In the genomic region with DNA sequence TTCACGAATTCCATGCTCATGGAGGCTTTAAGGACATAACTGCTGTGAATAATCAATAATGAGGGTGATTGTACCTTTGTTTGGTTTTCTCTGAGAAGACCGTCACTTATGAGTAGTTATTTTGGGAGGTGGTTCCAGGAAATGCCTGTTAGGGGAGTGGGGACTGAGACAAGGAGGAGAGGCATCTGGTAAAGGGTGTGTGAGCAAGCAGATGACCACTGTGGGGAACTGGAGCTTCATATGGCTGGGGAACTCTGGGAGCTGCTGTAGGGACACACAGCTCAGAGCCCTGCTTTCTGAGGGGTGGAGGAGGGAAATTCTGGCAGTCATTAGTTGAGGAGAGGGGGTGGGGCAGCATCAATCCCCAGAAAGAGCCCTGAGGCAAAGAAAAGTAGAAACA, we compare ENCODE assay signal across 28 cellular contexts.
A peak's percentile ranks its signal among the peaks of the same experiment; 100 is the strongest.
DNase-seq lines count a peak whose midpoint lies in the region; ATAC-seq, FAIRE-seq and TF ChIP-seq lines count a peak whose summit lies in the region.
"Had no signal": no experiment of that assay in that cellular context is flagged by ENCODE, and none has a peak within 500 bp of the region (broad histone marks: within the 10 kb centered on the region; RNA-seq: fewer than 3 reads in every experiment).

No MANE protein-coding gene starts in this region.

- no peaks in the 10 kb centered on the region for H3K36me3 ChIP-seq in A673 (ENCODE audit: insufficient read depth, low read length, poor library complexity, severe bottlenecking)
- H3K36me3 ChIP-seq in GM23338 (ENCODE audit: insufficient read depth) = no peaks in the 10 kb centered on the region
- no peaks in the 10 kb centered on the region for H3K36me3 ChIP-seq in small intestine (ENCODE audit: control insufficient read depth in 2 of 2, insufficient read depth in 2 of 2, low read length in 2 of 2)
- H3K36me3 ChIP-seq: BLaER1, gastroesophageal sphincter, spleen, tibial nerve had no signal

- H3K36me3 Mint-ChIP-seq in GM23338 (ENCODE audit: low read depth) (no peaks in the 10 kb centered on the region), brain (no peaks in the 10 kb centered on the region), nephron (ENCODE audit: low read depth) (no peaks in the 10 kb centered on the region)
- no peaks in the 10 kb centered on the region for H3K36me3 Mint-ChIP-seq in activated naive CD4-positive, alpha-beta T cell treated with anti-CD3 and anti-CD28 coated beads, Interleukin-2, amount 10 ng/mL, durations not matched to agents 7 days and 5 days
- H3K36me3 Mint-ChIP-seq: activated naive CD8-positive, alpha-beta T cell treated with anti-CD3 and anti-CD28 coated beads for 36 hours; mesothelial cell of epicardium; naive thymus-derived CD8-positive, alpha-beta T cell had no signal

- no peaks in the 10 kb centered on the region for H3K79me2 ChIP-seq in GM23338 (replicated peaks; ENCODE audit: insufficient read depth)

- H4K20me1 ChIP-seq in GM23338 (replicated peaks; ENCODE audit: insufficient read depth) = no peaks in the 10 kb centered on the region
- H4K20me1 ChIP-seq: BLaER1 had no signal

- H3K27me3 ChIP-seq in A673 (replicated peaks; ENCODE audit: insufficient read depth, low read depth, low read length, poor library complexity) = no peaks in the 10 kb centered on the region
- no peaks in the 10 kb centered on the region for H3K27me3 ChIP-seq in GM23338 (ENCODE audit: insufficient read depth)
- no peaks in the 10 kb centered on the region for H3K27me3 ChIP-seq in small intestine (ENCODE audit: control insufficient read depth in 2 of 2, insufficient read depth in 2 of 2, low read length in 2 of 2)
- H3K27me3 ChIP-seq: BLaER1, gastroesophageal sphincter, spleen, tibial nerve had no signal

- WGBS in small intestine, 3 donors = 56 to 63% (median 56%) methylated on average over 2 of the region's 2 CpGs

- H3K27me3 Mint-ChIP-seq in GM23338 (ENCODE audit: insufficient read depth, low read depth, poor library complexity) = peaks cover 2% of the 10 kb centered on the region
- H3K27me3 Mint-ChIP-seq in brain = peaks cover 3% of the 10 kb centered on the region
- no peaks in the 10 kb centered on the region for H3K27me3 Mint-ChIP-seq in nephron (ENCODE audit: low read depth)
- no peaks in the 10 kb centered on the region for H3K27me3 Mint-ChIP-seq in activated naive CD4-positive, alpha-beta T cell treated with anti-CD3 and anti-CD28 coated beads, Interleukin-2, amount 10 ng/mL, durations not matched to agents 7 days and 5 days
- H3K27me3 Mint-ChIP-seq: activated CD8-positive, alpha-beta T cell treated with anti-CD3 and anti-CD28 coated beads for 36 hours; activated naive CD8-positive, alpha-beta T cell treated with anti-CD3 and anti-CD28 coated beads for 36 hours; dendritic cell treated with granulocyte-macrophage colony-stimulating factor and Interleukin-4, amounts not matched to agents 40 ng/mL and 50 ng/mL, for 4 days; naive thymus-derived CD8-positive, alpha-beta T cell had no signal

- 0 out of 2 replicates have a peak, but pooled peaks cover 2% of the 10 kb centered on the region for H3K9me2 ChIP-seq in GM23338 (ENCODE audit: insufficient read depth)

- POLR2A ChIA-PET in A673 (lab: Charles Lee; ENCODE audit: low non-redundant PET) = no interaction called here

- no peaks in the 10 kb centered on the region for H3F3A ChIP-seq in GM23338 (replicated peaks; ENCODE audit: low read depth)

- H3K9me3 Mint-ChIP-seq in GM23338 (no peaks in the 10 kb centered on the region), brain (no peaks in the 10 kb centered on the region), nephron (no peaks in the 10 kb centered on the region)
- no peaks in the 10 kb centered on the region for H3K9me3 Mint-ChIP-seq in activated naive CD4-positive, alpha-beta T cell treated with anti-CD3 and anti-CD28 coated beads, Interleukin-2, amount 10 ng/mL, durations not matched to agents 7 days and 5 days
- H3K9me3 Mint-ChIP-seq: dendritic cell treated with granulocyte-macrophage colony-stimulating factor and Interleukin-4, amounts not matched to agents 40 ng/mL and 50 ng/mL, for 4 days had no signal

- intact Hi-C loops in A673 (cut with micrococcal nuclease; ENCODE audit: unreplicated experiment) = no loop called here

- H3K4me3 ChIP-seq in A673 (ENCODE audit: low read depth, low read length, poor library complexity, severe bottlenecking) = no peak overlapping the region
- H3K4me3 ChIP-seq in GM23338 = no peak overlapping the region
- no peak overlapping the region for H3K4me3 ChIP-seq in small intestine (ENCODE audit: low read depth in 1 of 2, low read length in 2 of 2)
- H3K4me3 ChIP-seq: BLaER1, gastroesophageal sphincter, spleen, tibial nerve had no signal

- BruUV-seq in A673 (replicated peaks; lab: Mats Ljungman, UMichigan) = no TSS peak

- H3K27ac Mint-ChIP-seq in GM23338 (peak overlapping the region; percentile 52; the same call in 1 of the 2 replicates), brain (peak overlapping the region in 3 of 5 experiments; percentile 25 to 66 (median 63)), nephron (peak overlapping the region in 2 of 3 experiments; percentile 22 to 38)
- no peak overlapping the region for H3K27ac Mint-ChIP-seq in activated naive CD4-positive, alpha-beta T cell treated with anti-CD3 and anti-CD28 coated beads, Interleukin-2, amount 10 ng/mL, durations not matched to agents 7 days and 5 days
- H3K27ac Mint-ChIP-seq: activated CD8-positive, alpha-beta T cell treated with anti-CD3 and anti-CD28 coated beads for 36 hours; activated naive CD8-positive, alpha-beta T cell treated with anti-CD3 and anti-CD28 coated beads for 36 hours; dendritic cell treated with granulocyte-macrophage colony-stimulating factor and Interleukin-4, amounts not matched to agents 40 ng/mL and 50 ng/mL, for 4 days; mesothelial cell of epicardium; naive thymus-derived CD8-positive, alpha-beta T cell had no signal

- CTCF ChIA-PET in A673 (lab: Charles Lee) = no interaction called here
- CTCF ChIA-PET in activated naive CD4-positive, alpha-beta T cell treated with anti-CD3 and anti-CD28 coated beads, Interleukin-2, amount 10 ng/mL, durations not matched to agents 7 days and 5 days (lab: Charles Lee) = no interaction called here

- H3K4me1 ChIP-seq in A673 (ENCODE audit: insufficient read depth, low read length, poor library complexity, severe bottlenecking) (peaks cover 12% of the 10 kb centered on the region), GM23338 (ENCODE audit: insufficient read depth) (no peaks in the 10 kb centered on the region), small intestine (ENCODE audit: control insufficient read depth in 2 of 2, insufficient read depth in 1 of 2, low read depth in 1 of 2, low read length in 1 of 2) (no peaks in the 10 kb centered on the region)
- H3K4me1 ChIP-seq: spleen had no signal

- H3K4me1 Mint-ChIP-seq in GM23338 (peaks cover 4% of the 10 kb centered on the region; the same call in 2 of the 3 replicates), brain (peaks cover 16% of the 10 kb centered on the region), nephron (peaks cover 11% of the 10 kb centered on the region)
- no peaks in the 10 kb centered on the region for H3K4me1 Mint-ChIP-seq in activated naive CD4-positive, alpha-beta T cell treated with anti-CD3 and anti-CD28 coated beads, Interleukin-2, amount 10 ng/mL, durations not matched to agents 7 days and 5 days
- H3K4me1 Mint-ChIP-seq: activated naive CD8-positive, alpha-beta T cell treated with anti-CD3 and anti-CD28 coated beads for 36 hours; naive thymus-derived CD8-positive, alpha-beta T cell had no signal

- ATAC-seq in GM23338 (no peak), GM21381 (IDR thresholded peaks at IDR 0.05; ENCODE audit: unreplicated experiment) (no peak)
- ATAC-seq: activated CD8-positive, alpha-beta T cell treated with anti-CD3 and anti-CD28 coated beads for 36 hours; gastroesophageal sphincter; naive thymus-derived CD8-positive, alpha-beta T cell; Panc1 had no signal

- H3K4me2 ChIP-seq in GM23338 = no peak overlapping the region

- peak overlapping the region; percentile 28; the same call in 1 of the 2 replicates for H2AFZ ChIP-seq in GM23338

- H3K9me3 ChIP-seq in A673 (ENCODE audit: low read depth, low read length, poor library complexity, severe bottlenecking) (no peaks in the 10 kb centered on the region), small intestine (ENCODE audit: control insufficient read depth, low read depth) (no peaks in the 10 kb centered on the region)
- H3K9me3 ChIP-seq: BLaER1, gastroesophageal sphincter, spleen, tibial nerve had no signal

- H3K4me3 Mint-ChIP-seq in GM23338 (no peak overlapping the region), brain (no peak overlapping the region), nephron (no peak overlapping the region)
- H3K4me3 Mint-ChIP-seq in activated naive CD4-positive, alpha-beta T cell treated with anti-CD3 and anti-CD28 coated beads, Interleukin-2, amount 10 ng/mL, durations not matched to agents 7 days and 5 days = no peak overlapping the region
- H3K4me3 Mint-ChIP-seq: activated CD8-positive, alpha-beta T cell treated with anti-CD3 and anti-CD28 coated beads for 36 hours; activated naive CD8-positive, alpha-beta T cell treated with anti-CD3 and anti-CD28 coated beads for 36 hours; dendritic cell treated with granulocyte-macrophage colony-stimulating factor and Interleukin-4, amounts not matched to agents 40 ng/mL and 50 ng/mL, for 4 days; mesothelial cell of epicardium; naive thymus-derived CD8-positive, alpha-beta T cell had no signal

- no peak overlapping the region for H3K27ac ChIP-seq in A673 (ENCODE audit: low read depth, low read length, poor library complexity, severe bottlenecking)
- H3K27ac ChIP-seq in GM23338 (ENCODE audit: low read depth) = no peak overlapping the region
- no peak overlapping the region for H3K27ac ChIP-seq in small intestine (ENCODE audit: low read depth in 1 of 2, low read length in 1 of 2)
- H3K27ac ChIP-seq: BLaER1, gastroesophageal sphincter, spleen, tibial nerve had no signal

- DNase-seq in A673 (ENCODE audit: low spot score) (peak; percentile 10), GM23338 (ENCODE audit: low spot score) (no peak), Kasumi-1 (lab: John Stamatoyannopoulos, UW) (no peak), small intestine (no peak)
- DNase-seq in activated naive CD4-positive, alpha-beta T cell treated with anti-CD3 and anti-CD28 coated beads, Interleukin-2, amount 10 ng/mL, durations not matched to agents 7 days and 5 days = no peak
- DNase-seq: ACHN; activated CD8-positive, alpha-beta T cell treated with anti-CD3 and anti-CD28 coated beads for 36 hours; activated naive CD8-positive, alpha-beta T cell treated with anti-CD3 and anti-CD28 coated beads for 36 hours; aorta; central memory CD4-positive, alpha-beta T cell; DMS79 treated with DMSO at 0.1 percent for 48 hours; Karpas-422; naive thymus-derived CD8-positive, alpha-beta T cell; NCI-H1694; NCI-H2171 treated with DMSO at 0.1 percent for 48 hours; NCI-H510A treated with DMSO at 0.1 percent for 48 hours; NK-92 treated with Interleukin-12 subunit alpha and Interleukin-12 subunit beta, amount 100 ng/mL, for 24 hours; spleen; stimulated activated CD4-positive, alpha-beta T cell treated with anti-CD3 and anti-CD28 coated beads, Interleukin-2, amount 100 ng/mL, for 48 hours had no signal

- no peak for FAIRE-seq in small intestine (lab: Jason Lieb, UNC)

- TF ChIP-seq CTCF in A673 (conservative IDR thresholded peaks at IDR 0.05; ENCODE audit: low read depth, low read length) (no peak), GM23338 (conservative IDR thresholded peaks at IDR 0.05; ENCODE audit: low read depth in 2 of 2) (no peak), brain (conservative IDR thresholded peaks at IDR 0.05) (no peak), nephron (IDR thresholded peaks at IDR 0.05; ENCODE audit: unreplicated experiment in 3 of 3) (no peak)
